ENCODE assay signal across 7 cellular contexts in the genomic region with DNA sequence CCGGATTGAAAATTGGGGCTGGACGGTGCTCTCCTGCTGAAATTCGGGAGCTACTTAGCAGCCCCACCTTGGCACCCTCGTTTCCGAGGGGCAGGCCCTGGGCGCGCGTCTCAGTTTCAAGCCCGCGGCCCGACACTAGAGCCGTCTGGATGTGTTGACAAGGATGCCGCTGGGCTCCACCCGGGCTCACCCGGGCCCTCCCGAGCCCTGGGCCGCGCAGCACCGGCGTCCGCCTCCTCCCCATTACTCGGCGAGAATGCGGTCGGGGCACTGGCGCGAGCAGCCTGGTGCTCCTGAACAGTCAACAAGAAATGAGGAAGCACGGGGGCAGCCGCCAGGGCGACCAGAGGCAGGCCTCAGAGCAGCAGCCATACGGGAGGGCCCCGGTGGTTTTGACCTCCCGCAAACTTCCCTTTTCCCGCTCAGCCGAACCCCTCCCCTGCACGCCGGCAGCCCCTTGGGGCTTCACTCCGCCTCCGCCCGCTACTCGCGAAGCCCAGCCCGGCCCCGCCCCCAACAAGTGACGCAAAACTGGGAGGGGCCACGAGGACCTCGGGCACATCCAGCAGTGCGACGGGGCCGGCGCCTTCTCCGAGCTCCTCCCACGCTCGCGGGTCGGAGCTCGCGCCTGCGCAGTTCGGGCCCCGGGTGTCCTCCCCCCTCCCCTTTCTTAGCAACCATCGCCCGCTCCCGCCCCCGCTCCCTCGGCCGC.
DNase-seq lines count a peak whose midpoint lies in the region; ATAC-seq and TF ChIP-seq lines count a peak whose summit lies in the region.

No MANE protein-coding gene starts in this region.

- DNase-seq in NCI-H1930 (lab: John Stamatoyannopoulos, UW) = peak; percentile 98 to 99
- DNase-seq in T-helper 22 cell (ENCODE audit: low read depth) = peak; percentile 99
- DNase-seq in astrocyte of the cerebellum (ENCODE audit: low read depth) = peak; percentile 92
- peak; percentile 96 to 98 for DNase-seq in hippocampal formation (lab: John Stamatoyannopoulos, UW)
- DNase-seq in retina = peak; percentile 99

- peak; percentile 68 for TF ChIP-seq POLR2A in GM18505 (IDR thresholded peaks at IDR 0.05; ENCODE audit: borderline replicate concordance, extremely low read depth, insufficient read depth, insufficient read length)

- peak overlapping the region; percentile 30 for H3K4me3 ChIP-seq in astrocyte of the cerebellum (ENCODE audit: low read depth, low read length)

- peak; percentile 74 for ATAC-seq in GM18505 (IDR thresholded peaks at IDR 0.05; ENCODE audit: unreplicated experiment)
- peak; percentile 90 for ATAC-seq in HG02970 (IDR thresholded peaks at IDR 0.05; ENCODE audit: low FRiP score, unreplicated experiment)

- in situ Hi-C loops in astrocyte of the cerebellum (cut with HindIII; ENCODE audit: low sequenced_read_pairs) = no loop called here

- TF ChIP-seq CTCF in astrocyte of the cerebellum (IDR thresholded peaks at IDR 0.05; ENCODE audit: low read depth, low read length, missing control alignments) = no peak

Comparison
In these comparisons a context has a peak if more than half of its experiments do, and no peak if none do; other contexts are left out.
1. Peak in every context shown above with its lines: DNase-seq, ATAC-seq and H3K4me3 ChIP-seq.